Comparison of ENCODE assay signal across 13 cellular contexts in the genomic region with DNA sequence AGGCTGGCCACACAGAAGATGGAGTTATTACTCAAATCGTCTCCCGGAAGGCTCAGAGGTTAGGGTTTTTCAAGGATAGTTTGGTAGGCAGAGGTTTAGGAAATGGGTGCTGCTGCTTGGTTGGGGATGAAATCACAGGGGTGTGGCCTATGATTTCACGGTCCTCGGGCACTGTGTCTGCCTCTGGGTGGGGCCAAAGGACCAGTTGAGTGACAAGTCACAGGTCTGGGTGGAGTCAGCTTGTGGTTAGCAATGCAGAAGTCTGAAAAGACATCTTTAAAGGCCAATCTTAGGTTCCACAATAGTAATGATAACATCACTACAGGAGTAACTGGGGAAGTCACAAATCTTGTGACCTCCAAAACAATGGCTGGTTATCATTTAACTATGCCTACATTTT.
DNase-seq lines count a peak whose midpoint lies in the region; ATAC-seq, FAIRE-seq and TF ChIP-seq lines count a peak whose summit lies in the region.
"Had no signal": no experiment of that assay in that cellular context is flagged by ENCODE, and none has a peak within 500 bp of the region (broad histone marks: within the 10 kb centered on the region; RNA-seq: fewer than 3 reads in every experiment).

No MANE protein-coding gene starts in this region.

- TF ChIP-seq CTCF in right atrium auricular region (IDR thresholded peaks at IDR 0.05) (no peak), upper lobe of right lung (IDR thresholded peaks at IDR 0.05) (no peak), kidney (IDR thresholded peaks at IDR 0.05; ENCODE audit: borderline replicate concordance, extremely low read depth, insufficient read depth) (no peak)

- H3K4me3 ChIP-seq in right atrium auricular region (no peak overlapping the region), upper lobe of right lung (no peak overlapping the region), kidney (ENCODE audit: low read length in 2 of 2) (no peak overlapping the region)
- H3K4me3 ChIP-seq: testis had no signal

- DNase-seq in Right ventricle myocardium superior (no peak), right atrium auricular region (ENCODE audit: low spot score) (no peak), T1000 (lab: John Stamatoyannopoulos, UW) (peak; percentile 4), upper lobe of right lung (no peak), activated T-cell treated with anti-CD3 and anti-CD28 coated beads for 4 hours (no peak), kidney (no peak)
- no peak for DNase-seq in effector CD4-positive, alpha-beta T cell
- DNase-seq: activated CD4-positive, alpha-beta memory T cell treated with anti-CD3 and anti-CD28 coated beads, Interleukin-2, amount 10 ng/mL, durations not matched to agents 7 days and 5 days; testis had no signal

- intact Hi-C loops in Right ventricle myocardium superior (cut with DNase I) (no loop called here), upper lobe of right lung (cut with DNase I) (no loop called here), kidney (cut with DNase I) (no loop called here)

- no peak for FAIRE-seq in kidney (lab: Jason Lieb, UNC)
- FAIRE-seq: endothelial cell of umbilical vein had no signal

- H3K36me3 ChIP-seq in right atrium auricular region: no peaks in the 10 kb centered on the region
- no peaks in the 10 kb centered on the region for H3K36me3 ChIP-seq in upper lobe of right lung
- H3K36me3 ChIP-seq in kidney (ENCODE audit: control insufficient read depth in 1 of 2, insufficient read depth in 2 of 2, low read length in 2 of 2): no peaks in the 10 kb centered on the region

- ATAC-seq in Right ventricle myocardium superior (ENCODE audit: poor library complexity) (peak; percentile 63), HG03280 (IDR thresholded peaks at IDR 0.05; ENCODE audit: unreplicated experiment) (peak; percentile 83), upper lobe of right lung (peak; percentile 53)

- no peak overlapping the region for H3K9ac ChIP-seq in kidney (ENCODE audit: low read length in 2 of 2)
- H3K9ac ChIP-seq: KMS-11 had no signal

- peaks cover 0 to 5% of the 10 kb centered on the region in 2 donors for H3K9me3 ChIP-seq in right atrium auricular region
- no peaks in the 10 kb centered on the region for H3K9me3 ChIP-seq in upper lobe of right lung
- H3K9me3 ChIP-seq in kidney (ENCODE audit: control insufficient read depth in 1 of 2, low read length in 2 of 2): no peaks in the 10 kb centered on the region
- H3K9me3 ChIP-seq: testis had no signal

- H3K27me3 ChIP-seq in right atrium auricular region (no peaks in the 10 kb centered on the region), upper lobe of right lung (no peaks in the 10 kb centered on the region)
- H3K27me3 ChIP-seq: testis had no signal

- no peak overlapping the region for H3K27ac ChIP-seq in right atrium auricular region
- H3K27ac ChIP-seq in upper lobe of right lung: no peak overlapping the region
- no peak overlapping the region for H3K27ac ChIP-seq in kidney (ENCODE audit: low read depth in 2 of 2, low read length in 2 of 2)
- H3K27ac ChIP-seq: C4-2B, KMS-11, testis had no signal

- H3K4me1 ChIP-seq in right atrium auricular region: no peaks in the 10 kb centered on the region
- H3K4me1 ChIP-seq in upper lobe of right lung: no peaks in the 10 kb centered on the region
- H3K4me1 ChIP-seq in kidney (ENCODE audit: control insufficient read depth in 1 of 2, insufficient read depth in 1 of 2, low read depth in 1 of 2, low read length in 2 of 2): no peaks in the 10 kb centered on the region
- H3K4me1 ChIP-seq: testis had no signal
